1 cellular context compared by ENCODE assay signal in genomic region chr11:114397349-114397982, GRCh38.
TF ChIP-seq lines count a peak whose summit lies in the region.

No MANE protein-coding gene starts in this region.

TF ChIP-seq in endothelial cell of umbilical vein, 7 proteins besides CTCF, POLR2A, EP300 and RAD21:
- no peak for TF ChIP-seq JUN (IDR thresholded peaks at IDR 0.05; ENCODE audit: borderline replicate concordance, insufficient read depth, insufficient read length, low read depth)
- TF ChIP-seq POLR2AphosphoS5 (IDR thresholded peaks at IDR 0.05; ENCODE audit: insufficient read depth, low read depth, low read length), result no peak
- TF ChIP-seq EZH2 (IDR thresholded peaks at IDR 0.05; ENCODE audit: borderline replicate concordance, low read depth, low read length, severe bottlenecking), result no peak
- TF ChIP-seq MAX (IDR thresholded peaks at IDR 0.05; ENCODE audit: insufficient read depth, insufficient read length), result no peak
- no peak for TF ChIP-seq GATA2 (IDR thresholded peaks at IDR 0.05; ENCODE audit: insufficient read depth, insufficient read length, low read depth, low read length)
- no peak for TF ChIP-seq FOS (IDR thresholded peaks at IDR 0.05; ENCODE audit: borderline replicate concordance, insufficient read depth, low read length)
- TF ChIP-seq MYC (IDR thresholded peaks at IDR 0.05; ENCODE audit: low read depth, low read length), result no peak
